In genomic region chr9:83266618-83267543, GRCh38 we compare ENCODE assay signal across 11 cellular contexts.
A peak's percentile ranks its signal among the peaks of the same experiment; 100 is the strongest.
DNase-seq lines count a peak whose midpoint lies in the region; ATAC-seq and TF ChIP-seq lines count a peak whose summit lies in the region.
"Had no signal": no experiment of that assay in that cellular context is flagged by ENCODE, and none has a peak within 500 bp of the region (broad histone marks: within the 10 kb centered on the region; RNA-seq: fewer than 3 reads in every experiment).

No MANE protein-coding gene starts in this region.

- peak in 1 of 2 donors; percentile 22 for TF ChIP-seq POLR2A in adrenal gland (IDR thresholded peaks at IDR 0.05)

- H2AFZ ChIP-seq in GM23338, result peak overlapping the region; percentile 88; the same call in 1 of the 2 replicates

- H3K27ac ChIP-seq in GM23338 (ENCODE audit: low read depth), result no peak overlapping the region
- peak overlapping the region; percentile 1 to 88 (median 34) for H3K27ac ChIP-seq in adrenal gland
- peak overlapping the region; percentile 92 for H3K27ac ChIP-seq in right cardiac atrium (ENCODE audit: low read length)
- H3K27ac ChIP-seq in RWPE1, result no peak overlapping the region

- POLR2A ChIA-PET in RWPE1 (lab: Yijun Ruan, JAX; ENCODE audit: low non-redundant PET), result no interaction called here

- H3K27me3 ChIP-seq in GM23338 (ENCODE audit: insufficient read depth), result no peaks in the 10 kb centered on the region
- no peaks in the 10 kb centered on the region for H3K27me3 ChIP-seq in adrenal gland
- no peaks in the 10 kb centered on the region for H3K27me3 ChIP-seq in right cardiac atrium (ENCODE audit: control insufficient read depth, insufficient read depth)

- H3K79me2 ChIP-seq in GM23338 (replicated peaks; ENCODE audit: insufficient read depth), result no peaks in the 10 kb centered on the region

- peaks cover 13% of the 10 kb centered on the region; the same call in 2 of the 3 replicates for H3K4me1 Mint-ChIP-seq in GM23338
- no peaks in the 10 kb centered on the region for H3K4me1 Mint-ChIP-seq in activated T-helper 17 cell treated with anti-CD3 and anti-CD28 coated beads, Interleukin-2, amount 50 U/mL, for 72 hours
- H3K4me1 Mint-ChIP-seq: CD8-positive, alpha-beta memory T cell had no signal

- peaks cover 5% of the 10 kb centered on the region; the same call in 1 of the 3 replicates for H3K9me3 Mint-ChIP-seq in GM23338
- no peaks in the 10 kb centered on the region for H3K9me3 Mint-ChIP-seq in activated T-helper 17 cell treated with anti-CD3 and anti-CD28 coated beads, Interleukin-2, amount 50 U/mL, for 72 hours
- H3K9me3 Mint-ChIP-seq: activated T-cell treated with anti-CD3 and anti-CD28 coated beads, Interleukin-2, amount 50 U/mL, for 72 hours; CD8-positive, alpha-beta memory T cell had no signal

- 0 out of 2 replicates have a peak, but pooled peaks cover 3% of the 10 kb centered on the region for H3K9me2 ChIP-seq in GM23338 (ENCODE audit: insufficient read depth)

- no peaks in the 10 kb centered on the region for H3F3A ChIP-seq in GM23338 (replicated peaks; ENCODE audit: low read depth)

- H3K27me3 Mint-ChIP-seq in GM23338 (ENCODE audit: insufficient read depth, low read depth, poor library complexity), result peaks cover 1% of the 10 kb centered on the region
- H3K27me3 Mint-ChIP-seq in activated T-helper 17 cell treated with anti-CD3 and anti-CD28 coated beads, Interleukin-2, amount 50 U/mL, for 72 hours, result no peaks in the 10 kb centered on the region
- H3K27me3 Mint-ChIP-seq: CD8-positive, alpha-beta memory T cell had no signal

- DNase-seq in GM23338 (ENCODE audit: low spot score), result no peak
- DNase-seq in adrenal gland, result peak; percentile 54 to 92 (median 85)
- peak; percentile 41 to 78 (median 78) for DNase-seq in right cardiac atrium
- no peak for DNase-seq in sciatic nerve (ENCODE audit: low spot score)
- DNase-seq in RWPE1 (ENCODE audit: low spot score), result no peak
- DNase-seq: activated T-cell treated with anti-CD3 and anti-CD28 coated beads, Interleukin-2, amount 50 U/mL, for 72 hours; CD8-positive, alpha-beta memory T cell; T-helper 2 cell had no signal

- H3K36me3 Mint-ChIP-seq in GM23338 (ENCODE audit: low read depth), result peaks cover 2% of the 10 kb centered on the region; the same call in 1 of the 3 replicates
- H3K36me3 Mint-ChIP-seq in activated T-helper 17 cell treated with anti-CD3 and anti-CD28 coated beads, Interleukin-2, amount 50 U/mL, for 72 hours (ENCODE audit: low read depth), result no peaks in the 10 kb centered on the region

- intact Hi-C loops in adrenal gland (cut with DNase I), result no loop called here
- intact Hi-C loops in right cardiac atrium (cut with DNase I), result no loop called here
- intact Hi-C loops in sciatic nerve (cut with DNase I), result no loop called here

- no peak overlapping the region for H3K4me2 ChIP-seq in GM23338

- H3K4me3 Mint-ChIP-seq in GM23338, result no peak overlapping the region
- no peak overlapping the region for H3K4me3 Mint-ChIP-seq in activated T-helper 17 cell treated with anti-CD3 and anti-CD28 coated beads, Interleukin-2, amount 50 U/mL, for 72 hours
- H3K4me3 Mint-ChIP-seq: activated T-cell treated with anti-CD3 and anti-CD28 coated beads, Interleukin-2, amount 50 U/mL, for 72 hours; CD8-positive, alpha-beta memory T cell had no signal

- H3K36me3 ChIP-seq in GM23338 (ENCODE audit: insufficient read depth) (no peaks in the 10 kb centered on the region), adrenal gland (replicated peaks in 1 of 2) (no peaks in the 10 kb centered on the region)

- no peaks in the 10 kb centered on the region for H4K20me1 ChIP-seq in GM23338 (replicated peaks; ENCODE audit: insufficient read depth)

- H3K4me1 ChIP-seq in GM23338 (ENCODE audit: insufficient read depth), result no peaks in the 10 kb centered on the region
- peaks cover 4 to 28% of the 10 kb centered on the region in 2 donors for H3K4me1 ChIP-seq in adrenal gland (replicated peaks in 1 of 2)
- H3K4me1 ChIP-seq in right cardiac atrium (ENCODE audit: control insufficient read depth, insufficient read depth, low read length), result peaks cover 5% of the 10 kb centered on the region

- H3K4me3 ChIP-seq in GM23338 (no peak overlapping the region), adrenal gland (peak overlapping the region in 1 of 4 donors; percentile 10), right cardiac atrium (ENCODE audit: low read length) (peak overlapping the region; percentile 51)

- no peak for TF ChIP-seq CTCF in GM23338 (conservative IDR thresholded peaks at IDR 0.05; ENCODE audit: low read depth in 2 of 2)
- no peak for TF ChIP-seq CTCF in adrenal gland (IDR thresholded peaks at IDR 0.05)
- no peak for TF ChIP-seq CTCF in RWPE1 (conservative IDR thresholded peaks at IDR 0.05; ENCODE audit: low read depth)

- H3K9me3 ChIP-seq in adrenal gland (replicated peaks in 1 of 3), result no peaks in the 10 kb centered on the region
- H3K9me3 ChIP-seq in right cardiac atrium (ENCODE audit: control insufficient read depth, low read length), result no peaks in the 10 kb centered on the region

- H3K27ac Mint-ChIP-seq in GM23338, result no peak overlapping the region
- H3K27ac Mint-ChIP-seq in activated T-helper 17 cell treated with anti-CD3 and anti-CD28 coated beads, Interleukin-2, amount 50 U/mL, for 72 hours, result no peak overlapping the region
- H3K27ac Mint-ChIP-seq: activated T-cell treated with anti-CD3 and anti-CD28 coated beads, Interleukin-2, amount 50 U/mL, for 72 hours; CD8-positive, alpha-beta memory T cell had no signal

- 21 to 29% (median 23%) methylated on average over 12 of the region's 12 CpGs for WGBS in adrenal gland, 4 donors
- WGBS in right cardiac atrium, result 32% methylated on average over 12 of the region's 12 CpGs

- ATAC-seq in GM23338 (no peak), right cardiac atrium (peak; percentile 90 to 93), sciatic nerve (peak; percentile 45), GM18502 (IDR thresholded peaks at IDR 0.05; ENCODE audit: poor library complexity, unreplicated experiment) (no peak), HG02840 (IDR thresholded peaks at IDR 0.05; ENCODE audit: low FRiP score, unreplicated experiment) (no peak)
- no peak for ATAC-seq in activated T-helper 17 cell treated with anti-CD3 and anti-CD28 coated beads, Interleukin-2, amount 50 U/mL, for 72 hours (replicated peaks)
- ATAC-seq: activated T-cell treated with anti-CD3 and anti-CD28 coated beads, Interleukin-2, amount 50 U/mL, for 72 hours had no signal

- CTCF ChIA-PET in RWPE1 (lab: Yijun Ruan, JAX), result no interaction called here

TF ChIP-seq in GM23338, 12 proteins besides CTCF, POLR2A, EP300 and RAD21 (continues in another document):
- no peak for TF ChIP-seq NANOG (IDR thresholded peaks at IDR 0.05; ENCODE audit: borderline replicate concordance)
- no peak for TF ChIP-seq ZNF462 (CRISPR knock-in tag; IDR thresholded peaks at IDR 0.05)
- no peak for TF ChIP-seq EZH2phosphoT487 (IDR thresholded peaks at IDR 0.05; ENCODE audit: unreplicated experiment)

Comparison
In these comparisons a context has a peak if more than half of its experiments do, and no peak if none do; other contexts are left out.
1. ATAC-seq: peak in right cardiac atrium (2 of 2) and sciatic nerve (single experiment); none in GM23338 (single experiment), GM18502 (single experiment), activated T-helper 17 cell treated with anti-CD3 and anti-CD28 coated beads, Interleukin-2, amount 50 U/mL, for 72 hours (single experiment) and HG02840 (single experiment).
2. DNase-seq: peak in adrenal gland (7 of 7) and right cardiac atrium (3 of 3); none in GM23338 (single experiment), sciatic nerve (single experiment) and RWPE1 (single experiment).
3. H3K27ac ChIP-seq: peak in adrenal gland (5 of 5) and right cardiac atrium (single experiment); none in GM23338 (single experiment) and RWPE1 (single experiment).